In genomic region chr3:58991623-58992022, GRCh38 we compare ENCODE assay signal across 14 cellular contexts. TPM values are rescaled to one million over a fixed set of nuclear protein-coding genes. Genes with fewer than 3 reads are reported as not detected.
DNase-seq lines count a peak whose midpoint lies in the region; ATAC-seq and TF ChIP-seq lines count a peak whose summit lies in the region.
"Had no signal": no experiment of that assay in that cellular context is flagged by ENCODE, and none has a peak within 500 bp of the region (broad histone marks: within the 10 kb centered on the region; RNA-seq: fewer than 3 reads in every experiment).

No MANE protein-coding gene starts in this region.

- H3K9me3 Mint-ChIP-seq in HFFc6 (no peaks in the 10 kb centered on the region; the same call in 1 of the 2 replicates), WTC11 (peaks cover 11% of the 10 kb centered on the region)

- no peak overlapping the region for H3K4me3 Mint-ChIP-seq in HFFc6
- H3K4me3 Mint-ChIP-seq in WTC11: no peak overlapping the region
- H3K4me3 Mint-ChIP-seq: CD4-positive, alpha-beta memory T cell had no signal

- H3K4me1 Mint-ChIP-seq in HFFc6 (ENCODE audit: low read depth) (peaks cover 70% of the 10 kb centered on the region), WTC11 (peaks cover 8% of the 10 kb centered on the region; the same call in 1 of the 2 replicates)

- intact Hi-C loops in Right ventricle myocardium superior (cut with DNase I) (no loop called here), left cardiac atrium (cut with DNase I) (no loop called here)

- H3K27ac Mint-ChIP-seq in HFFc6 (peak overlapping the region; percentile 85; the same call in 1 of the 2 replicates), WTC11 (no peak overlapping the region)
- H3K27ac Mint-ChIP-seq: CD4-positive, alpha-beta memory T cell had no signal

- POLR2A ChIA-PET in WTC11 (lab: Charles Lee): no interaction called here

- ATAC-seq in Right ventricle myocardium superior (ENCODE audit: poor library complexity) (no peak), left cardiac atrium (no peak), WTC11 (no peak), HG03175 (IDR thresholded peaks at IDR 0.05; ENCODE audit: unreplicated experiment) (no peak)

- H3K36me3 Mint-ChIP-seq in HFFc6 (ENCODE audit: low read depth) (peaks cover 6% of the 10 kb centered on the region; the same call in 1 of the 2 replicates), WTC11 (no peaks in the 10 kb centered on the region)
- H3K36me3 Mint-ChIP-seq: CD4-positive, alpha-beta memory T cell had no signal

- TF ChIP-seq CTCF in HFFc6 (IDR thresholded peaks at IDR 0.05) (no peak), WTC11 (IDR thresholded peaks at IDR 0.05) (no peak)

- DNase-seq in Right ventricle myocardium superior (peak; percentile 41), left cardiac atrium (no peak), HFFc6 (no peak), WTC11 (ENCODE audit: low spot score) (peak; percentile 31), hepatic stellate cell (ENCODE audit: low spot score) (no peak), EL (no peak)
- DNase-seq: C1 segment of cervical spinal cord; Calu3; CD4-positive, alpha-beta memory T cell; COR-L47; DMS53; DMS79 treated with DMSO at 0.1 percent for 48 hours; GM23248 had no signal

- H3K27me3 Mint-ChIP-seq in HFFc6 (ENCODE audit: insufficient read depth): no peaks in the 10 kb centered on the region
- H3K27me3 Mint-ChIP-seq in WTC11 (ENCODE audit: low read depth): no peaks in the 10 kb centered on the region

- CTCF ChIA-PET in WTC11 (lab: Charles Lee): no interaction called here

TF ChIP-seq in WTC11, 78 proteins besides CTCF, POLR2A, EP300 and RAD21:
- TF ChIP-seq GRHL2 (CRISPR knock-in tag; IDR thresholded peaks at IDR 0.05; ENCODE audit: insufficient replicate concordance, severe bottlenecking): no peak
- no peak for TF ChIP-seq AR (CRISPR knock-in tag; IDR thresholded peaks at IDR 0.05)
- no peak for TF ChIP-seq FOXJ3 (CRISPR knock-in tag; IDR thresholded peaks at IDR 0.05; ENCODE audit: borderline replicate concordance)

RNA-seq across cellular contexts. Expression of gene CFAP20DC, which starts 58.2 kb away (rescaled TPM):
- total RNA-seq in Right ventricle myocardium superior (0.22 TPM), left cardiac atrium (under 1 TPM; 0.08 to 0.24 TPM), WTC11 (2021) (4.9 to 6.1 TPM (median 5.7 TPM) in 3 replicates)
- total RNA-seq in HFFc6 (2021; fragmentation: NEBNext Ultra II Directional; extraction: Animal tissue kit (Norgen Biotek cat#: 25700)): 1 to 10 TPM; 1.2 to 2.6 (median 2.1) TPM

Comparison
In these comparisons a context has a peak if more than half of its experiments do, and no peak if none do; other contexts are left out.
1. DNase-seq: peak in Right ventricle myocardium superior (single experiment) and WTC11 (single experiment); none in left cardiac atrium (single experiment), HFFc6 (single experiment), hepatic stellate cell (single experiment) and EL (single experiment).